Comparison of ENCODE assay signal across 1 cellular context in genomic region chr10:125146791-125147604, GRCh38.
TF ChIP-seq lines count a peak whose summit lies in the region.

No MANE protein-coding gene starts in this region.

TF ChIP-seq in Ishikawa, 13 proteins besides CTCF, POLR2A, EP300 and RAD21 (continued from another document):
- 0 out of 2 replicates have a peak, but pooled peaks have one; percentile 13 for TF ChIP-seq MAX (IDR thresholded peaks at IDR 0.05)
- TF ChIP-seq TCF12 (IDR thresholded peaks at IDR 0.05; ENCODE audit: low read depth) = no peak
- TF ChIP-seq EGR1 (IDR thresholded peaks at IDR 0.05) = no peak
TF ChIP-seq in Ishikawa: peak in this region for 2.
